1 cellular context compared by ENCODE assay signal in the genomic region with DNA sequence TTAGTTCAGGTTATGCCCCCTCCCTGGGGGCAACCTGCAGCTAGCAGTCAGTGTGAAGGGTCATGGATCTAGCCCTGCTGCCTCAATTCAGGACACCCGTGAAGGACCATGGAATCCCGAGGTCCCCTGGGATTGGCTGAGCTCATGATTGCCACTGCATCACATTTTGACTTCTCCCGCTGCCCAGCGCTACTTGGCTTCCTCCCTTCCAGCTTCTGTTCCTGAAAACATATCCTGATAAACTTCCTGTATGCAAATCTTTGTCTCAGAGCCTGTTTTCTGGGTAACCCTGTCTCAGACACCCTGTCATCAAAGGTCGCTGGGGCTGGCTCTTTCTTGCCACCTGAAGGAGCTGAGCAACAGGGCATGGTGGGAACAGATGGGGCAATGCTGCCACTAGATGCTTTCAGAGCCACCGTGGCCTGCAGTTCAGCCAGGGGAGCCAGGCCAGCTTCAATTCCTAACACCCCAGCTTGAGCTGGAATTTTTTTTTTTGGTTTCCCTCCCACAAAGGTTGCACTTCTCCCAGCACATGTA.
TF ChIP-seq lines count a peak whose summit lies in the region.

No MANE protein-coding gene starts in this region.

TF ChIP-seq in H1, 55 proteins besides CTCF, POLR2A, EP300 and RAD21:
- TF ChIP-seq NRF1 (IDR thresholded peaks at IDR 0.05; ENCODE audit: low read depth, low read length) (no peak), ASH2L (IDR thresholded peaks at IDR 0.05; ENCODE audit: low read length) (no peak)
